In genomic region chr1:869499-870244, GRCh38 we compare ENCODE assay signal across 8 cellular contexts. TPM values are rescaled to one million over a fixed set of nuclear protein-coding genes. Genes with fewer than 3 reads are reported as not detected.
A peak's percentile ranks its signal among the peaks of the same experiment; 100 is the strongest.
DNase-seq lines count a peak whose midpoint lies in the region; ATAC-seq and TF ChIP-seq lines count a peak whose summit lies in the region.

No MANE protein-coding gene starts in this region.

- H3K36me3 ChIP-seq in BE2C: no peaks in the 10 kb centered on the region
- H3K36me3 ChIP-seq in H7 (replicated peaks; ENCODE audit: control insufficient read depth, insufficient read depth, low read length): no peaks in the 10 kb centered on the region
- H3K36me3 ChIP-seq in Panc1 (ENCODE audit: control insufficient read depth, insufficient read depth, low read length): no peaks in the 10 kb centered on the region
- no peaks in the 10 kb centered on the region for H3K36me3 ChIP-seq in esophagus squamous epithelium

- no TSS peak for BruUV-seq in Panc1 (replicated peaks; lab: Mats Ljungman, UMichigan)

- H3K4me1 Mint-ChIP-seq in neural crest cell: no peaks in the 10 kb centered on the region

- no peaks in the 10 kb centered on the region for H3K36me3 Mint-ChIP-seq in neural crest cell (ENCODE audit: low read depth)

- H3K4me1 ChIP-seq in BE2C (0 out of 2 replicates have a peak, but pooled peaks cover 4% of the 10 kb centered on the region), Panc1 (ENCODE audit: control insufficient read depth, insufficient read depth, low read length) (peaks cover 2% of the 10 kb centered on the region; the same call in 1 of the 2 replicates), esophagus squamous epithelium (peaks cover 0 to 10% (median 7%) of the 10 kb centered on the region in 3 donors)

- CTCF ChIA-PET in Panc1 (lab: Charles Lee): no interaction called here

- intact Hi-C loops in Panc1 (cut with micrococcal nuclease; ENCODE audit: unreplicated experiment) (no loop called here), esophagus squamous epithelium (cut with DNase I) (no loop called here)

- ATAC-seq in Panc1 (peak; percentile 98), HG02884 (IDR thresholded peaks at IDR 0.05; ENCODE audit: unreplicated experiment) (no peak)
- ATAC-seq in stimulated activated naive CD8-positive, alpha-beta T cell treated with anti-CD3 and anti-CD28 coated beads, Interleukin-15, Interleukin-2, amounts not matched to agents 100 U/mL and 50 U/mL, for 24 hours: peak; percentile 75

- no peak overlapping the region for H3K27ac ChIP-seq in Panc1 (ENCODE audit: low read length)
- no peak overlapping the region for H3K27ac ChIP-seq in esophagus squamous epithelium

- no peak for TF ChIP-seq POLR2A in esophagus squamous epithelium (IDR thresholded peaks at IDR 0.05)

- peaks cover 9% of the 10 kb centered on the region for H3K27me3 ChIP-seq in BE2C
- peaks cover 20% of the 10 kb centered on the region for H3K27me3 ChIP-seq in H7 (ENCODE audit: control insufficient read depth, insufficient read depth, low read length)
- no peaks in the 10 kb centered on the region for H3K27me3 ChIP-seq in Panc1 (ENCODE audit: control insufficient read depth, insufficient read depth, low read length)
- H3K27me3 ChIP-seq in esophagus squamous epithelium: peaks cover 0 to 82% (median 0%) of the 10 kb centered on the region in 4 donors

- 36 to 47% methylated on average over 6 to 16 of the region's 55 CpGs for WGBS in esophagus squamous epithelium, 2 donors

- no peaks in the 10 kb centered on the region for H3K9me3 Mint-ChIP-seq in neural crest cell

- POLR2A ChIA-PET in Panc1 (lab: Charles Lee): interaction anchor here (0.6 to 0.7 kb wide), 2 partner anchors 37 to 45 kb away, joined by 3 to 4 read pairs; no protein-coding TSS in a partner anchor

- H3K27ac Mint-ChIP-seq in neural crest cell (ENCODE audit: unreplicated experiment): no peak overlapping the region

- H3K9me3 ChIP-seq in BE2C: no peaks in the 10 kb centered on the region
- H3K9me3 ChIP-seq in Panc1 (ENCODE audit: control insufficient read depth, insufficient read depth, low read depth, low read length): no peaks in the 10 kb centered on the region
- H3K9me3 ChIP-seq in esophagus squamous epithelium: no peaks in the 10 kb centered on the region

- DNase-seq in BE2C: peak; percentile 76
- peak; percentile 93 for DNase-seq in H7
- no peak for DNase-seq in Panc1 (ENCODE audit: low read depth, low spot score)
- DNase-seq in activated T-cell treated with anti-CD3 and anti-CD28 coated beads, Interleukin-2, amount 50 U/mL, for 1 hour: peak; percentile 91
- DNase-seq in esophagus squamous epithelium (lab: John Stamatoyannopoulos, UW): no peak
- peak; percentile 70 for DNase-seq in neural crest cell (ENCODE audit: low read depth, low spot score)
- DNase-seq in stimulated activated naive CD8-positive, alpha-beta T cell treated with anti-CD3 and anti-CD28 coated beads, Interleukin-15, Interleukin-2, amounts not matched to agents 100 U/mL and 50 U/mL, for 24 hours: peak; percentile 86

- no peak overlapping the region for H3K4me3 ChIP-seq in BE2C (ENCODE audit: low read depth, low read length)
- no peak overlapping the region for H3K4me3 ChIP-seq in H7 (ENCODE audit: insufficient read depth, low read depth, low read length)
- H3K4me3 ChIP-seq in Panc1 (ENCODE audit: low read depth in 2 of 2, low read length in 2 of 2): peak overlapping the region; percentile 7 to 9; a peak in 2 of 4 replicates
- peak overlapping the region in 2 of 4 donors; percentile 25 to 56 for H3K4me3 ChIP-seq in esophagus squamous epithelium

- H3K4me3 Mint-ChIP-seq in neural crest cell: no peak overlapping the region

- TF ChIP-seq CTCF in BE2C (IDR thresholded peaks at IDR 0.05; ENCODE audit: low read depth, low read length) (peak; percentile 49), Panc1 (IDR thresholded peaks at IDR 0.05) (peak; percentile 97), esophagus squamous epithelium (IDR thresholded peaks at IDR 0.05) (peak; percentile 67 to 84 (median 76)), neural crest cell (conservative IDR thresholded peaks at IDR 0.05) (peak; percentile 84)

- in situ Hi-C loops in Panc1 (cut with HindIII; ENCODE audit: low pct_unique_long_range_greater_than_20kb, low sequenced_read_pairs): no loop called here

- H3K27me3 Mint-ChIP-seq in neural crest cell (ENCODE audit: low read depth): peaks cover 88% of the 10 kb centered on the region

RNA-seq across cellular contexts. Expression of gene SAMD11, which starts 54.1 kb away (rescaled TPM):
- polyA plus RNA-seq in BE2C (2012; ENCODE audit: insufficient read depth, insufficient read length, low read depth): 1.9 TPM
- total RNA-seq in H7 (2014; rRNA removed; shearing (Covaris generic)): 14.8 and 17.4 TPM in 2 replicates
- total RNA-seq in Panc1 (2021; ENCODE audit: unreplicated experiment) (51.8 TPM), esophagus squamous epithelium (under 1 TPM in 3 of 4 donors, not detected in 1; 0.48 to 0.95 (median 0.57) TPM), neural crest cell (0.14 TPM in 1 of 2 replicates, not detected in the other)
- polyA plus RNA-seq in Panc1 (2012; ENCODE audit: insufficient read length): 50.7 TPM

Comparison
In these comparisons a context has a peak if more than half of its experiments do, and no peak if none do; other contexts are left out.
1. DNase-seq: peak in BE2C (single experiment), H7 (single experiment), activated T-cell treated with anti-CD3 and anti-CD28 coated beads, Interleukin-2, amount 50 U/mL, for 1 hour (single experiment), neural crest cell (single experiment) and stimulated activated naive CD8-positive, alpha-beta T cell treated with anti-CD3 and anti-CD28 coated beads, Interleukin-15, Interleukin-2, amounts not matched to agents 100 U/mL and 50 U/mL, for 24 hours (single experiment); none in Panc1 (single experiment) and esophagus squamous epithelium (single experiment).
2. H3K4me3 ChIP-seq: peak in Panc1 (2 of 2); none in BE2C (single experiment) and H7 (single experiment).
3. Peak in every context shown above with its lines, with median percentiles within 50 percentile points of each other: CTCF ChIP-seq.